In genomic region chr12:132887513-132888341, GRCh38 we compare ENCODE assay signal across 8 cellular contexts. TPM values are rescaled to one million over a fixed set of nuclear protein-coding genes. Genes with fewer than 3 reads are reported as not detected.
DNase-seq lines count a peak whose midpoint lies in the region; ATAC-seq and TF ChIP-seq lines count a peak whose summit lies in the region.

CHFR (minus strand) TSS chr12:132887605; CDS start chr12:132887328, 277 bp downstream.

- peak within 1 kb of the TSS; percentile 99 to 100 (median 100) for H3K27ac Mint-ChIP-seq in naive thymus-derived CD8-positive, alpha-beta T cell
- H3K27ac Mint-ChIP-seq in stimulated activated naive B cell treated with anti-CD40 and anti-IgM and Interleukin-4, amounts not matched to agents 10 μg/mL and 1 μg/mL and 100 μg/mL, for 72 hours = peak within 1 kb of the TSS; percentile 100

- peak; percentile 98 for DNase-seq in D341Med (ENCODE audit: low spot score)
- peak; percentile 96 for DNase-seq in IMR-90
- DNase-seq in RPMI8226 = peak; percentile 95
- DNase-seq in activated effector memory CD4-positive, alpha-beta T cell treated with Interleukin-2 at 50 U/mL for 16 hours = peak; percentile 93
- peak; percentile 96 for DNase-seq in fibroblast of peridontal ligament (ENCODE audit: extremely low read depth)
- DNase-seq in naive thymus-derived CD8-positive, alpha-beta T cell = peak; percentile 88 to 97 (median 92)
- DNase-seq in stimulated activated naive B cell treated with anti-CD40 and anti-IgM and Interleukin-4, amounts not matched to agents 10 μg/mL and 1 μg/mL and 100 μg/mL, for 72 hours = peak; percentile 96

- H2BK20ac ChIP-seq in IMR-90 (ENCODE audit: low read depth, low read length) = no peak within 1 kb of the TSS; the same call in 1 of the 2 replicates

- peak within 1 kb of the TSS; percentile 95 for H3K23ac ChIP-seq in IMR-90 (ENCODE audit: low read depth, low read length)

- no peak within 1 kb of the TSS; the same call in 2 of the 3 replicates for H2BK15ac ChIP-seq in IMR-90 (ENCODE audit: low read depth, low read length)

- peak; percentile 77 for TF ChIP-seq POLR2A in IMR-90 (IDR thresholded peaks at IDR 0.05; ENCODE audit: low read depth, low read length)

- peak within 1 kb of the TSS; percentile 83 for H3K27ac ChIP-seq in IMR-90 (ENCODE audit: insufficient read depth, low read length)

- peak within 1 kb of the TSS; percentile 99 for H3K4me3 ChIP-seq in IMR-90 (ENCODE audit: insufficient read depth, low read depth, low read length)

- H3K9me3 Mint-ChIP-seq in naive thymus-derived CD8-positive, alpha-beta T cell = peaks cover 0 to 4% (median 0%) of the 10 kb centered on the region in 9 donors
- H3K9me3 Mint-ChIP-seq in stimulated activated naive B cell treated with anti-CD40 and anti-IgM and Interleukin-4, amounts not matched to agents 10 μg/mL and 1 μg/mL and 100 μg/mL, for 72 hours = peaks cover 6 to 11% of the 10 kb centered on the region in 2 donors

- H3K18ac ChIP-seq in IMR-90 (ENCODE audit: low read depth, low read length) = peak within 1 kb of the TSS; percentile 80

- peak within 1 kb of the TSS; percentile 94 for H2AK9ac ChIP-seq in IMR-90 (replicated peaks; ENCODE audit: low read depth, low read length, poor library complexity)

- peak within 1 kb of the TSS; percentile 76 for H3K56ac ChIP-seq in IMR-90 (ENCODE audit: extremely low read depth, insufficient read depth, low read length)

- no peaks in the 10 kb centered on the region for H3K27me3 Mint-ChIP-seq in naive thymus-derived CD8-positive, alpha-beta T cell
- H3K27me3 Mint-ChIP-seq in stimulated activated naive B cell treated with anti-CD40 and anti-IgM and Interleukin-4, amounts not matched to agents 10 μg/mL and 1 μg/mL and 100 μg/mL, for 72 hours = peaks cover 0 to 7% of the 10 kb centered on the region in 2 donors

- H3K36me3 ChIP-seq in IMR-90 (ENCODE audit: control insufficient read depth, insufficient read depth, low read length) = peaks cover 9% of the 10 kb centered on the region; the same call in 1 of the 2 replicates

- no peak for TF ChIP-seq CTCF in IMR-90 (conservative IDR thresholded peaks at IDR 0.05; ENCODE audit: low read depth, low read length)

- peak within 1 kb of the TSS; percentile 83 for H2BK120ac ChIP-seq in IMR-90 (ENCODE audit: low read depth, low read length)

- peak within 1 kb of the TSS; percentile 98 for H3K4ac ChIP-seq in IMR-90 (ENCODE audit: low read depth, low read length)

- peak within 1 kb of the TSS; percentile 74 for H2BK5ac ChIP-seq in IMR-90 (ENCODE audit: low read depth, low read length, poor library complexity, severe bottlenecking)

- intact Hi-C loops in IMR-90 (cut with micrococcal nuclease) = no loop called here

- peak within 1 kb of the TSS; percentile 55 for H2AK5ac ChIP-seq in IMR-90 (ENCODE audit: low read depth, low read length)

- H3K36me3 Mint-ChIP-seq in naive thymus-derived CD8-positive, alpha-beta T cell = peaks cover 0 to 20% (median 11%) of the 10 kb centered on the region in 3 donors
- peaks cover 32 to 46% of the 10 kb centered on the region in 2 donors for H3K36me3 Mint-ChIP-seq in stimulated activated naive B cell treated with anti-CD40 and anti-IgM and Interleukin-4, amounts not matched to agents 10 μg/mL and 1 μg/mL and 100 μg/mL, for 72 hours

- POLR2A ChIA-PET in IMR-90 (lab: Charles Lee; ENCODE audit: unreplicated experiment) = no interaction called here
- POLR2A ChIA-PET in naive thymus-derived CD8-positive, alpha-beta T cell (lab: Charles Lee) = interaction anchor here (0.5 to 2.6 kb wide), 16 partner anchors 11 to 273 kb away, joined by 3 to 41 read pairs (median 5); partner anchors contain the start of genes GOLGA3, PGAM5 and ZNF140

- H3K4me3 Mint-ChIP-seq in naive thymus-derived CD8-positive, alpha-beta T cell = peak within 1 kb of the TSS; percentile 97 to 99 (median 98)
- H3K4me3 Mint-ChIP-seq in stimulated activated naive B cell treated with anti-CD40 and anti-IgM and Interleukin-4, amounts not matched to agents 10 μg/mL and 1 μg/mL and 100 μg/mL, for 72 hours = peak within 1 kb of the TSS; percentile 98 to 100

- no peaks in the 10 kb centered on the region for H3K27me3 ChIP-seq in IMR-90 (ENCODE audit: control insufficient read depth, insufficient read depth, low read length)

- H4K20me1 ChIP-seq in IMR-90 (ENCODE audit: insufficient read depth, low read length) = no peaks in the 10 kb centered on the region

- in situ Hi-C loops in IMR-90 (cut with MboI; ENCODE audit: low sequenced_read_pairs) = no loop called here

- CTCF ChIA-PET in IMR-90 (lab: Yijun Ruan, JAX) = interaction anchor here (0.5 to 0.6 kb wide), 2 partner anchors 14 to 508 kb away, joined by 3 to 4 read pairs; no protein-coding TSS in a partner anchor

- H3K79me1 ChIP-seq in IMR-90 (ENCODE audit: low read depth in 1 of 2, low read length in 2 of 2) = peaks cover 2 to 26% of the 10 kb centered on the region in 2 experiments

- no peaks in the 10 kb centered on the region for H3K4me1 ChIP-seq in IMR-90 (ENCODE audit: control insufficient read depth, insufficient read depth, low read length)

- peak within 1 kb of the TSS; percentile 83 for H3K4me2 ChIP-seq in IMR-90 (ENCODE audit: low read depth, low read length)

- peak within 1 kb of the TSS; percentile 96 to 99 for H4K8ac ChIP-seq in IMR-90 (ENCODE audit: low read depth in 2 of 2, low read length in 2 of 2)

- H2AFZ ChIP-seq in IMR-90 (replicated peaks; ENCODE audit: low read length, poor library complexity) = peak within 1 kb of the TSS; percentile 97

- BruUV-seq in IMR-90 (replicated peaks; lab: Mats Ljungman, UMichigan) = no TSS peak

- ATAC-seq in GM21526 (IDR thresholded peaks at IDR 0.05; ENCODE audit: low FRiP score, unreplicated experiment) (peak; percentile 98), IMR-90 (ENCODE audit: low read depth) (peak; percentile 100)
- peak; percentile 96 to 97 for ATAC-seq in naive thymus-derived CD8-positive, alpha-beta T cell
- peak; percentile 97 to 98 for ATAC-seq in stimulated activated naive B cell treated with anti-CD40 and anti-IgM and Interleukin-4, amounts not matched to agents 10 μg/mL and 1 μg/mL and 100 μg/mL, for 72 hours (replicated peaks)

- H3K4me1 Mint-ChIP-seq in naive thymus-derived CD8-positive, alpha-beta T cell = peaks cover 14 to 39% (median 29%) of the 10 kb centered on the region in 4 donors
- peaks cover 15 to 19% of the 10 kb centered on the region in 2 donors for H3K4me1 Mint-ChIP-seq in stimulated activated naive B cell treated with anti-CD40 and anti-IgM and Interleukin-4, amounts not matched to agents 10 μg/mL and 1 μg/mL and 100 μg/mL, for 72 hours

- H3K14ac ChIP-seq in IMR-90 (replicated peaks; ENCODE audit: low read depth, low read length) = peak within 1 kb of the TSS; percentile 92

- H3K9me1 ChIP-seq in IMR-90 (ENCODE audit: insufficient read depth, low read length) = no peaks in the 10 kb centered on the region

- WGBS in IMR-90 (ENCODE audit: extremely low coverage in 2 of 2, insufficient read length in 1 of 2), 2 experiments = 2% methylated on average over 42 of the region's 83 CpGs; no CpG with 5 or more reads in 1 of the 2 experiments

- peak within 1 kb of the TSS; percentile 93 for H4K5ac ChIP-seq in IMR-90 (ENCODE audit: low read depth, low read length)

- H3K9me3 ChIP-seq in IMR-90 (ENCODE audit: control insufficient read depth, insufficient read depth, low read length) = no peaks in the 10 kb centered on the region

- H4K91ac ChIP-seq in IMR-90 (ENCODE audit: insufficient read depth, low read depth, low read length) = peak within 1 kb of the TSS; percentile 97

- no peak for TF ChIP-seq RAD21 in IMR-90 (IDR thresholded peaks at IDR 0.05; ENCODE audit: low read length)

- H3K9ac ChIP-seq in IMR-90 (ENCODE audit: low read depth, low read length) = peak within 1 kb of the TSS; percentile 84

- dilution Hi-C loops in IMR-90 (cut with HindIII; ENCODE audit: low sequenced_read_pairs, unreplicated experiment) = no loop called here

TF ChIP-seq in IMR-90, 13 proteins besides CTCF, POLR2A, EP300 and RAD21:
- TF ChIP-seq MAFK (IDR thresholded peaks at IDR 0.05; ENCODE audit: low read depth, low read length) = no peak
- TF ChIP-seq RCOR1 (IDR thresholded peaks at IDR 0.05; ENCODE audit: insufficient replicate concordance, low read length) = no peak
- TF ChIP-seq SMC3 (IDR thresholded peaks at IDR 0.05; ENCODE audit: low read depth, low read length) = no peak
- TF ChIP-seq MAZ (IDR thresholded peaks at IDR 0.05; ENCODE audit: borderline replicate concordance, low read depth, low read length) = peak; percentile 49
- TF ChIP-seq NFE2L2 (IDR thresholded peaks at IDR 0.05; ENCODE audit: low read depth, low read length) = no peak
- peak; percentile 35; the same call in 1 of the 2 replicates for TF ChIP-seq MXI1 (IDR thresholded peaks at IDR 0.05; ENCODE audit: borderline replicate concordance, low read depth, low read length)
- TF ChIP-seq USF2 (IDR thresholded peaks at IDR 0.05; ENCODE audit: low read depth, low read length) = peak; percentile 55

RNA-seq across cellular contexts. Expression of gene CHFR, which starts in this region (rescaled TPM):
- 11.4 and 13.4 TPM in 2 replicates for total RNA-seq in IMR-90 (2012; rRNA removed)
- 29.9 and 35.3 TPM in 2 replicates for polyA plus RNA-seq in IMR-90 (2012; rRNA removed)
- polyA plus RNA-seq in IMR-90 (2012; cell fraction: cytosol; rRNA removed) = 18.3 and 22.6 TPM in 2 replicates
- 136 and 171 TPM in 2 replicates for polyA plus RNA-seq in IMR-90 (2012; cell fraction: nucleus; rRNA removed; ENCODE audit: low replicate concordance)
- 10 to 100 TPM; 93.5 to 96.9 TPM for total RNA-seq in naive thymus-derived CD8-positive, alpha-beta T cell
- polyA plus RNA-seq in naive thymus-derived CD8-positive, alpha-beta T cell = 10 to 100 TPM; 25.1 to 37.4 (median 27.6) TPM

Comparison
In these comparisons a context has a peak if more than half of its experiments do, and no peak if none do; other contexts are left out.
1. Peak in every context shown above with its lines: DNase-seq, ATAC-seq, H3K4me3 ChIP-seq and H3K27ac ChIP-seq.